Comparison of ENCODE assay signal across 32 cellular contexts in genomic region chr5:124537136-124537919, GRCh38.
A peak's percentile ranks its signal among the peaks of the same experiment; 100 is the strongest.
DNase-seq lines count a peak whose midpoint lies in the region; ATAC-seq, FAIRE-seq and TF ChIP-seq lines count a peak whose summit lies in the region.
"Had no signal": no experiment of that assay in that cellular context is flagged by ENCODE, and none has a peak within 500 bp of the region (broad histone marks: within the 10 kb centered on the region; RNA-seq: fewer than 3 reads in every experiment).

No MANE protein-coding gene starts in this region.

- H3K36me3 ChIP-seq in HepG2 (replicated peaks in 1 of 2; ENCODE audit: control insufficient read depth in 1 of 2, insufficient read depth in 2 of 2, low read length in 2 of 2) (no peaks in the 10 kb centered on the region), right lobe of liver (no peaks in the 10 kb centered on the region), left lung (no peaks in the 10 kb centered on the region), parathyroid adenoma (ENCODE audit: control insufficient read depth, insufficient read depth, low read length) (no peaks in the 10 kb centered on the region)
- H3K36me3 ChIP-seq: colonic mucosa, vagina had no signal

- WGBS in HepG2 (ENCODE audit: low lambda C conversion rate) = 42% methylated on average over 9 of the region's 9 CpGs
- 82% methylated on average over 6 of the region's 9 CpGs for WGBS in right lobe of liver (ENCODE audit: insufficient coverage, low coverage, low lambda C conversion rate, missing lambda C conversion rate)

- H3K4me3 ChIP-seq in HepG2 (replicated peaks in 1 of 3; ENCODE audit: insufficient read depth in 1 of 3, low read depth in 2 of 3, low read length in 3 of 3) (no peak overlapping the region), right lobe of liver (no peak overlapping the region), left lung (no peak overlapping the region), parathyroid adenoma (ENCODE audit: low read depth, low read length) (no peak overlapping the region)
- H3K4me3 ChIP-seq: colonic mucosa, psoas muscle, testis, vagina had no signal

- DNase-seq in HepG2 (ENCODE audit: low spot score) = peak; percentile 23
- no peak for DNase-seq in right lobe of liver
- DNase-seq in left lung = no peak
- no peak for DNase-seq in NAMALWA (ENCODE audit: low spot score)
- no peak for DNase-seq in hypothalamus (lab: John Stamatoyannopoulos, UW)
- no peak for DNase-seq in substantia nigra (lab: John Stamatoyannopoulos, UW)
- DNase-seq in kidney glomerular epithelial cell (lab: John Stamatoyannopoulos, UW) = no peak
- DNase-seq: activated CD4-positive, alpha-beta T cell treated with anti-CD3 and anti-CD28 coated beads, Interleukin-2, amount 50 U/mL, for 1 hour; activated CD4-positive, CD25-positive, alpha-beta regulatory T cell; activated naive CD4-positive, alpha-beta T cell; activated naive CD8-positive, alpha-beta T cell treated with anti-CD3 and anti-CD28 coated beads, Interleukin-2, amount 50 U/mL, for 24 hours; activated T-cell treated with anti-CD3 and anti-CD28 coated beads, Interleukin-2, amount 50 U/mL, for 48 hours; CD4-positive, alpha-beta memory T cell; colonic mucosa; effector memory CD8-positive, alpha-beta T cell; erythroblast; HCEC 1CT; Karpas-422; NCI-H1436; NCI-H446; nucleus accumbens; psoas muscle; stimulated activated naive CD4-positive, alpha-beta T cell; T-helper 17 cell; testis had no signal

- H2AFZ ChIP-seq in HepG2 (ENCODE audit: low read length) = no peak overlapping the region
- no peak overlapping the region for H2AFZ ChIP-seq in parathyroid adenoma

- H3K27ac ChIP-seq in HepG2 (ENCODE audit: extremely low read length, insufficient read depth, low read length) = no peak overlapping the region
- no peak overlapping the region for H3K27ac ChIP-seq in right lobe of liver
- H3K27ac ChIP-seq in left lung = peak overlapping the region; percentile 15 to 57
- H3K27ac ChIP-seq in parathyroid adenoma = peak overlapping the region; percentile 31
- H3K27ac ChIP-seq in substantia nigra (ENCODE audit: low read depth, low read length, poor library complexity, severe bottlenecking) = no peak overlapping the region
- H3K27ac ChIP-seq: colonic mucosa, psoas muscle, RWPE1, testis, vagina had no signal

- CTCF ChIA-PET in HepG2 (lab: Yijun Ruan, JAX; ENCODE audit: low intra/inter-chr PET ratio, low total read pairs) = no interaction called here

- no peak for FAIRE-seq in HepG2 (lab: Jason Lieb, UNC)
- FAIRE-seq: astrocyte, D721Med, TTC549 had no signal

- TF ChIP-seq RAD21 in HepG2 (CRISPR knock-in tag; IDR thresholded peaks at IDR 0.05) = no peak

- peaks cover 29% of the 10 kb centered on the region for H3K4me1 ChIP-seq in HepG2 (ENCODE audit: insufficient read depth, low read length)
- no peaks in the 10 kb centered on the region for H3K4me1 ChIP-seq in right lobe of liver
- H3K4me1 ChIP-seq in left lung = no peaks in the 10 kb centered on the region
- H3K4me1 ChIP-seq in parathyroid adenoma = no peaks in the 10 kb centered on the region
- H3K4me1 ChIP-seq: colonic mucosa, psoas muscle, testis had no signal

- H3K79me2 ChIP-seq in HepG2 (ENCODE audit: insufficient read depth, low read length) (no peaks in the 10 kb centered on the region), parathyroid adenoma (no peaks in the 10 kb centered on the region)

- H4K20me1 ChIP-seq in HepG2 (ENCODE audit: insufficient read depth, low read length) = no peaks in the 10 kb centered on the region

- TF ChIP-seq EP300 in HepG2 (IDR thresholded peaks at IDR 0.05; ENCODE audit: low read depth in 2 of 2, low read length in 2 of 2) (no peak; a peak in 1 of 4 replicates), HepG2 (CRISPR knock-in tag; IDR thresholded peaks at IDR 0.05; ENCODE audit: borderline replicate concordance) (no peak)

- ATAC-seq in HepG2 (no peak; the same call in 2 of the 3 replicates), right lobe of liver (no peak), left lung (no peak)
- ATAC-seq: activated naive CD8-positive, alpha-beta T cell treated with anti-CD3 and anti-CD28 coated beads, Interleukin-2, amount 50 U/mL, for 24 hours; effector memory CD8-positive, alpha-beta T cell; SK-N-SH treated with all-trans-retinoic acid at 6 μM for 48 hours; T-helper 17 cell had no signal

- in situ Hi-C loops in HepG2 (cut with HindIII; ENCODE audit: extremely low pct_ligation_motif_present, low pct_unique_long_range_greater_than_20kb) = no loop called here

- H3K4me2 ChIP-seq in HepG2 (ENCODE audit: low read depth, low read length) (no peak overlapping the region), parathyroid adenoma (ENCODE audit: low read length) (no peak overlapping the region)

- no peak for TF ChIP-seq CTCF in HepG2 (CRISPR knock-in tag; IDR thresholded peaks at IDR 0.05)
- TF ChIP-seq CTCF in right lobe of liver (IDR thresholded peaks at IDR 0.05) = no peak
- no peak for TF ChIP-seq CTCF in left lung (IDR thresholded peaks at IDR 0.05)
- TF ChIP-seq CTCF in parathyroid adenoma (IDR thresholded peaks at IDR 0.05) = no peak

- BruUV-seq in HepG2 (replicated peaks; lab: Mats Ljungman, UMichigan) = no TSS peak

- peaks cover 0 to 2% of the 10 kb centered on the region in 2 experiments; a peak in 2 of 5 replicates for H3K27me3 ChIP-seq in HepG2 (ENCODE audit: control insufficient read depth in 1 of 2, insufficient read depth in 2 of 2, low read length in 2 of 2)
- H3K27me3 ChIP-seq in right lobe of liver = no peaks in the 10 kb centered on the region
- no peaks in the 10 kb centered on the region for H3K27me3 ChIP-seq in left lung
- H3K27me3 ChIP-seq in parathyroid adenoma (ENCODE audit: control insufficient read depth, insufficient read depth, low read length) = no peaks in the 10 kb centered on the region
- H3K27me3 ChIP-seq: colonic mucosa, testis, vagina had no signal

- no peak overlapping the region for H3K9ac ChIP-seq in HepG2 (ENCODE audit: insufficient read depth, low read depth, low read length)
- H3K9ac ChIP-seq in parathyroid adenoma = no peak overlapping the region

- TF ChIP-seq POLR2A in HepG2 (IDR thresholded peaks at IDR 0.05; ENCODE audit: insufficient read depth in 1 of 2, low read depth in 2 of 2, low read length in 2 of 2) (no peak), right lobe of liver (IDR thresholded peaks at IDR 0.05) (no peak)

- POLR2A ChIA-PET in HepG2 (lab: Yijun Ruan, JAX) = no interaction called here

- intact Hi-C loops in HepG2 (cut with micrococcal nuclease; ENCODE audit: unreplicated experiment) = no loop called here
- intact Hi-C loops in right lobe of liver (cut with DNase I) = no loop called here
- intact Hi-C loops in left lung (cut with DNase I) = no loop called here

- H3K9me3 ChIP-seq in HepG2 (ENCODE audit: low read length) (no peaks in the 10 kb centered on the region), right lobe of liver (no peaks in the 10 kb centered on the region), left lung (no peaks in the 10 kb centered on the region), parathyroid adenoma (ENCODE audit: control insufficient read depth, low read length) (no peaks in the 10 kb centered on the region)
- H3K9me3 ChIP-seq: colonic mucosa, psoas muscle, testis, vagina had no signal

TF ChIP-seq in HepG2, 621 proteins besides CTCF, POLR2A, EP300 and RAD21 (continues in another document):
- no peak for TF ChIP-seq ZBTB26 (CRISPR knock-in tag; IDR thresholded peaks at IDR 0.05; ENCODE audit: borderline replicate concordance)
- TF ChIP-seq CENPT (CRISPR knock-in tag; IDR thresholded peaks at IDR 0.05; ENCODE audit: low read depth) = no peak
- no peak for TF ChIP-seq KDM5B (CRISPR knock-in tag; IDR thresholded peaks at IDR 0.05; ENCODE audit: borderline replicate concordance)
- no peak for TF ChIP-seq THAP8 (CRISPR knock-in tag; IDR thresholded peaks at IDR 0.05; ENCODE audit: borderline replicate concordance)
- TF ChIP-seq GABPA (IDR thresholded peaks at IDR 0.05; ENCODE audit: low read depth, low read length) = no peak
- TF ChIP-seq GABPA (CRISPR knock-in tag; IDR thresholded peaks at IDR 0.05; ENCODE audit: low read depth) = peak; percentile 18; the same call in 1 of the 2 replicates
- TF ChIP-seq ZSCAN5A (CRISPR knock-in tag; IDR thresholded peaks at IDR 0.05; ENCODE audit: borderline replicate concordance) = no peak
- no peak for TF ChIP-seq FLYWCH1 (CRISPR knock-in tag; IDR thresholded peaks at IDR 0.05)
- no peak for TF ChIP-seq RFXAP (CRISPR knock-in tag; IDR thresholded peaks at IDR 0.05; ENCODE audit: borderline replicate concordance)
- no peak for TF ChIP-seq TARDBP (CRISPR knock-in tag; IDR thresholded peaks at IDR 0.05)
- TF ChIP-seq FOXC1 (CRISPR knock-in tag; IDR thresholded peaks at IDR 0.05; ENCODE audit: borderline replicate concordance) = no peak
- peak; percentile 97 for TF ChIP-seq MAFF (IDR thresholded peaks at IDR 0.05; ENCODE audit: low read depth, low read length)

Comparison
In these comparisons a context has a peak if more than half of its experiments do, and no peak if none do; other contexts are left out.
1. H3K27ac ChIP-seq: peak in left lung (2 of 2) and parathyroid adenoma (single experiment); none in HepG2 (single experiment), right lobe of liver (0 of 3) and substantia nigra (single experiment).